Comparison of ENCODE assay signal across 1 cellular context in the genomic region with DNA sequence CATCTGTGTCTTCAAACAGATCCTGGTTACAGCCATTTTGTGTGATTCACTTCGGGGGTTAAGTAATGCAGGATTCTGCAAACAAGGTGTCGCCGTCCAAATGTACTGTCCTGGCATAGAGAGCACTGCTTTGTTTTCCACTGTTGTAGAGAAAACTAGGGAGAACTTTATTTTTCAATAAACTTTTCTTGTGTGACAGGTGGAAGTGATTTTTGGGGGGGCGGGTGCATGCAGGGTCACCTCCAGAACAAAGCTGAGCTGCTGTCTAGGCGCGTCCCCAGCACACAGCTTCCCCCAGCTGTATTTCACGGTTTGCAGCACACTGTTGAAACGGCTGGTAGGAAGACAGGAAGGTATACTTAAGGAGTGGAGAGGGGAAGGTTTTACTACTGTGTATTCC.
TF ChIP-seq lines count a peak whose summit lies in the region.

No MANE protein-coding gene starts in this region.

TF ChIP-seq in HepG2, 621 proteins besides CTCF, POLR2A, EP300 and RAD21 (continued from another document):
- TF ChIP-seq, protein P1, sequence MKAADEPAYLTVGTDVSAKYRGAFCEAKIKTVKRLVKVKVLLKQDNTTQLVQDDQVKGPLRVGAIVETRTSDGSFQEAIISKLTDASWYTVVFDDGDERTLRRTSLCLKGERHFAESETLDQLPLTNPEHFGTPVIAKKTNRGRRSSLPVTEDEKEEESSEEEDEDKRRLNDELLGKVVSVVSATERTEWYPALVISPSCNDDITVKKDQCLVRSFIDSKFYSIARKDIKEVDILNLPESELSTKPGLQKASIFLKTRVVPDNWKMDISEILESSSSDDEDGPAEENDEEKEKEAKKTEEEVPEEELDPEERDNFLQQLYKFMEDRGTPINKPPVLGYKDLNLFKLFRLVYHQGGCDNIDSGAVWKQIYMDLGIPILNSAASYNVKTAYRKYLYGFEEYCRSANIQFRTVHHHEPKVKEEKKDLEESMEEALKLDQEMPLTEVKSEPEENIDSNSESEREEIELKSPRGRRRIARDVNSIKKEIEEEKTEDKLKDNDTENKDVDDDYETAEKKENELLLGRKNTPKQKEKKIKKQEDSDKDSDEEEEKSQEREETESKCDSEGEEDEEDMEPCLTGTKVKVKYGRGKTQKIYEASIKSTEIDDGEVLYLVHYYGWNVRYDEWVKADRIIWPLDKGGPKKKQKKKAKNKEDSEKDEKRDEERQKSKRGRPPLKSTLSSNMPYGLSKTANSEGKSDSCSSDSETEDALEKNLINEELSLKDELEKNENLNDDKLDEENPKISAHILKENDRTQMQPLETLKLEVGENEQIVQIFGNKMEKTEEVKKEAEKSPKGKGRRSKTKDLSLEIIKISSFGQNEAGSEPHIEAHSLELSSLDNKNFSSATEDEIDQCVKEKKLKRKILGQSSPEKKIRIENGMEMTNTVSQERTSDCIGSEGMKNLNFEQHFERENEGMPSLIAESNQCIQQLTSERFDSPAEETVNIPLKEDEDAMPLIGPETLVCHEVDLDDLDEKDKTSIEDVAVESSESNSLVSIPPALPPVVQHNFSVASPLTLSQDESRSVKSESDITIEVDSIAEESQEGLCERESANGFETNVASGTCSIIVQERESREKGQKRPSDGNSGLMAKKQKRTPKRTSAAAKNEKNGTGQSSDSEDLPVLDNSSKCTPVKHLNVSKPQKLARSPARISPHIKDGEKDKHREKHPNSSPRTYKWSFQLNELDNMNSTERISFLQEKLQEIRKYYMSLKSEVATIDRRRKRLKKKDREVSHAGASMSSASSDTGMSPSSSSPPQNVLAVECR (CRISPR knock-in tag; IDR thresholded peaks at IDR 0.05; ENCODE audit: borderline replicate concordance) = 0 out of 2 replicates have a peak, but pooled peaks have one; percentile 21
- TF ChIP-seq HDAC1 (CRISPR knock-in tag; IDR thresholded peaks at IDR 0.05) = no peak
- TF ChIP-seq NCOA5 (CRISPR knock-in tag; IDR thresholded peaks at IDR 0.05) = no peak
- TF ChIP-seq, protein P2, sequence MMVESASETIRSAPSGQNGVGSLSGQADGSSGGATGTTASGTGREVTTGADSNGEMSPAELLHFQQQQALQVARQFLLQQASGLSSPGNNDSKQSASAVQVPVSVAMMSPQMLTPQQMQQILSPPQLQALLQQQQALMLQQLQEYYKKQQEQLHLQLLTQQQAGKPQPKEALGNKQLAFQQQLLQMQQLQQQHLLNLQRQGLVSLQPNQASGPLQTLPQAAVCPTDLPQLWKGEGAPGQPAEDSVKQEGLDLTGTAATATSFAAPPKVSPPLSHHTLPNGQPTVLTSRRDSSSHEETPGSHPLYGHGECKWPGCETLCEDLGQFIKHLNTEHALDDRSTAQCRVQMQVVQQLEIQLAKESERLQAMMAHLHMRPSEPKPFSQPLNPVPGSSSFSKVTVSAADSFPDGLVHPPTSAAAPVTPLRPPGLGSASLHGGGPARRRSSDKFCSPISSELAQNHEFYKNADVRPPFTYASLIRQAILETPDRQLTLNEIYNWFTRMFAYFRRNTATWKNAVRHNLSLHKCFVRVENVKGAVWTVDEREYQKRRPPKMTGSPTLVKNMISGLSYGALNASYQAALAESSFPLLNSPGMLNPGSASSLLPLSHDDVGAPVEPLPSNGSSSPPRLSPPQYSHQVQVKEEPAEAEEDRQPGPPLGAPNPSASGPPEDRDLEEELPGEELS (CRISPR knock-in tag; IDR thresholded peaks at IDR 0.05) = no peak
- no peak for TF ChIP-seq STAT5B (CRISPR knock-in tag; IDR thresholded peaks at IDR 0.05)
- TF ChIP-seq CCDC6 (CRISPR knock-in tag; IDR thresholded peaks at IDR 0.05) = no peak
- TF ChIP-seq ATF1 (CRISPR knock-in tag; IDR thresholded peaks at IDR 0.05) = no peak
- no peak for TF ChIP-seq MEIS2 (CRISPR knock-in tag; IDR thresholded peaks at IDR 0.05)
- no peak for TF ChIP-seq SMYD3 (CRISPR knock-in tag; IDR thresholded peaks at IDR 0.05)
- TF ChIP-seq, protein P3, sequence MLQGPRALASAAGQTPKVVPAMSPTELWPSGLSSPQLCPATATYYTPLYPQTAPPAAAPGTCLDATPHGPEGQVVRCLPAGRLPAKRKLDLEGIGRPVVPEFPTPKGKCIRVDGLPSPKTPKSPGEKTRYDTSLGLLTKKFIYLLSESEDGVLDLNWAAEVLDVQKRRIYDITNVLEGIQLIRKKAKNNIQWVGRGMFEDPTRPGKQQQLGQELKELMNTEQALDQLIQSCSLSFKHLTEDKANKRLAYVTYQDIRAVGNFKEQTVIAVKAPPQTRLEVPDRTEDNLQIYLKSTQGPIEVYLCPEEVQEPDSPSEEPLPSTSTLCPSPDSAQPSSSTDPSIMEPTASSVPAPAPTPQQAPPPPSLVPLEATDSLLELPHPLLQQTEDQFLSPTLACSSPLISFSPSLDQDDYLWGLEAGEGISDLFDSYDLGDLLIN (CRISPR knock-in tag; IDR thresholded peaks at IDR 0.05; ENCODE audit: borderline replicate concordance) = no peak
- TF ChIP-seq, protein P4, sequence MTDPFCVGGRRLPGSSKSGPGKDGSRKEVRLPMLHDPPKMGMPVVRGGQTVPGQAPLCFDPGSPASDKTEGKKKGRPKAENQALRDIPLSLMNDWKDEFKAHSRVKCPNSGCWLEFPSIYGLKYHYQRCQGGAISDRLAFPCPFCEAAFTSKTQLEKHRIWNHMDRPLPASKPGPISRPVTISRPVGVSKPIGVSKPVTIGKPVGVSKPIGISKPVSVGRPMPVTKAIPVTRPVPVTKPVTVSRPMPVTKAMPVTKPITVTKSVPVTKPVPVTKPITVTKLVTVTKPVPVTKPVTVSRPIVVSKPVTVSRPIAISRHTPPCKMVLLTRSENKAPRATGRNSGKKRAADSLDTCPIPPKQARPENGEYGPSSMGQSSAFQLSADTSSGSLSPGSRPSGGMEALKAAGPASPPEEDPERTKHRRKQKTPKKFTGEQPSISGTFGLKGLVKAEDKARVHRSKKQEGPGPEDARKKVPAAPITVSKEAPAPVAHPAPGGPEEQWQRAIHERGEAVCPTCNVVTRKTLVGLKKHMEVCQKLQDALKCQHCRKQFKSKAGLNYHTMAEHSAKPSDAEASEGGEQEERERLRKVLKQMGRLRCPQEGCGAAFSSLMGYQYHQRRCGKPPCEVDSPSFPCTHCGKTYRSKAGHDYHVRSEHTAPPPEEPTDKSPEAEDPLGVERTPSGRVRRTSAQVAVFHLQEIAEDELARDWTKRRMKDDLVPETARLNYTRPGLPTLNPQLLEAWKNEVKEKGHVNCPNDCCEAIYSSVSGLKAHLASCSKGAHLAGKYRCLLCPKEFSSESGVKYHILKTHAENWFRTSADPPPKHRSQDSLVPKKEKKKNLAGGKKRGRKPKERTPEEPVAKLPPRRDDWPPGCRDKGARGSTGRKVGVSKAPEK (CRISPR knock-in tag; IDR thresholded peaks at IDR 0.05; ENCODE audit: borderline replicate concordance) = no peak
- no peak for TF ChIP-seq ZNF790 (CRISPR knock-in tag; IDR thresholded peaks at IDR 0.05; ENCODE audit: borderline replicate concordance)
- TF ChIP-seq ZNF282 (IDR thresholded peaks at IDR 0.05; ENCODE audit: partially characterized antibody) = no peak
- TF ChIP-seq ZNF776 (CRISPR knock-in tag; IDR thresholded peaks at IDR 0.05) = no peak
- TF ChIP-seq ZNF383 (CRISPR knock-in tag; IDR thresholded peaks at IDR 0.05; ENCODE audit: borderline replicate concordance) = no peak
- TF ChIP-seq JUN (CRISPR knock-in tag; IDR thresholded peaks at IDR 0.05) = no peak
